8 cellular contexts compared by ENCODE assay signal in the genomic region with DNA sequence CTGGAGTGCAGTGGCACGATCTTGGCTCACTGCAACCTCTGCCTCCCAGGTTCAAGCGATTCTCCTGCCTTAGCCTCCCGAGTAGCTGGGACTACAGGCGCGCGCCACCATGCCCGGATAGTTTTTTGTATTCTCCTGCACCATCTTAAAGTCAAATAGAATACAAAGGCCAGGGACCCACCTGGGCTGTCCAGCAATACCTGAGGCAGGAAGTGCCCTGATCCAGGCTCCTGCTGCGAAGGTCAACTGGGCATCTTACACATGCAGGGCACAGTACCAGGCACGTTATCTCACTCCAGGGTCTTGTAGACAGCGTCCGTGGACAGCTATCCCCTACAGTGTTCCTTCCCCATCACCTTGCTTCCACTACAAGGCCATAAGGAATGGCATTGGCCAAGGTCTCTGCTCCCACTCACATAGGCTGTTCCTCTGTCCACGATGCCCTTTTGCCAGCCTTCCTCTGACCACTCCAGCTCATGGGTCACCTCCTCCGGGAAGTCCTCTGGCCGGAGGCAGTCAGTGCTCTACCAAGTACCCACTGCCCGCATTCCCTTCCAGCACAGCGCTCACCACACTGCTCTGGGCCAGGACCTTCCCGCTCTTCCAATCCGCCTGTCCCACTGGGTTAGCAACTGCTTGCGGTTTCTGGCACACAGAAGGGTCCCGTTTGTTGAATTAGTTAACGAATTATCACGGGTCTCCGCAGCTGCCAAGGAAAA. TPM values are rescaled to one million over a fixed set of nuclear protein-coding genes. Genes with fewer than 3 reads are reported as not detected.
DNase-seq lines count a peak whose midpoint lies in the region; ATAC-seq and TF ChIP-seq lines count a peak whose summit lies in the region.

No MANE protein-coding gene starts in this region.

- ATAC-seq in psoas muscle = peak in 2 of 4 donors; percentile 15 to 32
- no peak for ATAC-seq in HG02642 (IDR thresholded peaks at IDR 0.05; ENCODE audit: poor library complexity, unreplicated experiment)
- ATAC-seq in GM21515 (IDR thresholded peaks at IDR 0.05; ENCODE audit: unreplicated experiment) = no peak
- ATAC-seq in HG02870 (IDR thresholded peaks at IDR 0.05; ENCODE audit: unreplicated experiment) = no peak

- H3K27me3 ChIP-seq in cardiac muscle cell (no peaks in the 10 kb centered on the region), psoas muscle (ENCODE audit: insufficient read depth in 3 of 3, low read length in 2 of 3) (no peaks in the 10 kb centered on the region)

- H3K27ac ChIP-seq in VCaP = peak overlapping the region; percentile 69; the same call in 1 of the 2 replicates
- H3K27ac ChIP-seq in cardiac muscle cell = no peak overlapping the region
- peak overlapping the region; percentile 87 for H3K27ac ChIP-seq in psoas muscle

- 57 to 65% (median 57%) methylated on average over 23 of the region's 23 CpGs for WGBS in psoas muscle, 3 donors

- peak in 1 of 2 donors; percentile 44 for DNase-seq in cardiac muscle cell (ENCODE audit: low read depth in 1 of 2, low spot score in 1 of 2)
- DNase-seq in psoas muscle = peak in 1 of 2 donors; percentile 45
- DNase-seq in NAMALWA (ENCODE audit: low spot score) = no peak

- H3K4me3 ChIP-seq in cardiac muscle cell (peak overlapping the region; percentile 65), psoas muscle (peak overlapping the region; percentile 93)

- H3K4me1 ChIP-seq in ES-I3 (ENCODE audit: insufficient read depth, low read length) (peaks cover 13% of the 10 kb centered on the region), cardiac muscle cell (ENCODE audit: low read depth) (peaks cover 9% of the 10 kb centered on the region), psoas muscle (peaks cover 43% of the 10 kb centered on the region)

- intact Hi-C loops in psoas muscle (cut with DNase I) = no loop called here

- H3K9me3 ChIP-seq in ES-I3 (ENCODE audit: control insufficient read depth, insufficient read depth, low read length) = no peaks in the 10 kb centered on the region
- no peaks in the 10 kb centered on the region for H3K9me3 ChIP-seq in cardiac muscle cell (ENCODE audit: low read depth)
- H3K9me3 ChIP-seq in psoas muscle = no peaks in the 10 kb centered on the region

- H3K36me3 ChIP-seq in ES-I3 (ENCODE audit: insufficient read depth, low read length) (no peaks in the 10 kb centered on the region), cardiac muscle cell (no peaks in the 10 kb centered on the region), psoas muscle (ENCODE audit: insufficient read depth in 1 of 2, low read depth in 1 of 2) (no peaks in the 10 kb centered on the region)

- TF ChIP-seq CTCF in VCaP (conservative IDR thresholded peaks at IDR 0.05) = no peak
- no peak for TF ChIP-seq CTCF in cardiac muscle cell (IDR thresholded peaks at IDR 0.05; ENCODE audit: low read depth, low read length)
- TF ChIP-seq CTCF in psoas muscle (IDR thresholded peaks at IDR 0.05) = no peak

- peak overlapping the region; percentile 42; the same call in 1 of the 2 replicates for H3K9ac ChIP-seq in ES-I3 (ENCODE audit: low read depth, low read length)

RNA-seq across cellular contexts. Expression of gene P4HA2, which starts 1.0 kb away (rescaled TPM):
- total RNA-seq in cardiac muscle cell (41.0 and 51.3 TPM in 2 replicates), psoas muscle (10 to 100 TPM; 12.5 to 21.6 (median 16.6) TPM)
- polyA plus RNA-seq in cardiac muscle cell (51.7 and 65.5 TPM in 2 replicates), psoas muscle (10 to 100 TPM; 10.2 to 13.7 (median 13.0) TPM)

RNA-seq across cellular contexts. Expression of gene PDLIM4, which starts 30.8 kb away (rescaled TPM):
- total RNA-seq in cardiac muscle cell (22.0 and 23.1 TPM in 2 replicates), psoas muscle (1 to 10 TPM; 3.2 to 6.6 (median 5.6) TPM)
- polyA plus RNA-seq in cardiac muscle cell (32.7 and 59.9 TPM in 2 replicates), psoas muscle (1 to 10 TPM; 1.8 to 6.4 (median 3.0) TPM)
